11 cellular contexts compared by ENCODE assay signal in the genomic region with DNA sequence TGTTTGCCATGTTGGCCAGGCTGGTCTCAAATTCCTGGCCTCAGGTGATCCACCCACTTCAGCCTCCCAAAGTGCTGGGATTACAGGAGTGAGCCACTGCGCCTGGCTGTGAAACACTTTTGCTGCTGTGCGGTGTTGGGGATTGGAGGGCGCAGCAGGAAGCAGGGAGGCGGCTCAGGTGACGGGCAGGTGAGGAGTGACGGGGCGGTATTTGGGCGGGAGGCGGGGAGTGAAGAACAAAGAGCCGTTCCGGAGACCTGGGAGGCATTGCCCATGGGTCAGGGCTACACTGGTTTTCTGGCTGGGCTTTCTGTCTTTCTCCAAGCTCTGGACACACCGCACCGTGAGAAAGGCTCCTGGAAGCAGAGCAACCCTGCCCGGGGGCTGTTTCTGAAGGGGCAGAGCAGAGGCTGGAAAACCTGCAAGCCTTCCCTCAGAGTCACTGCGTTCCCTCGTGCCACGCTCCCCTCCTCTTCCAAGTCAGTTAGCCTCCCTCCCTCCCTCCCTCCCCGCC. TPM values are rescaled to one million over a fixed set of nuclear protein-coding genes. Genes with fewer than 3 reads are reported as not detected.
A peak's percentile ranks its signal among the peaks of the same experiment; 100 is the strongest.
DNase-seq lines count a peak whose midpoint lies in the region; ATAC-seq and TF ChIP-seq lines count a peak whose summit lies in the region.
"Had no signal": no experiment of that assay in that cellular context is flagged by ENCODE, and none has a peak within 500 bp of the region (broad histone marks: within the 10 kb centered on the region; RNA-seq: fewer than 3 reads in every experiment).

No MANE protein-coding gene starts in this region.

- H3K9ac ChIP-seq in parathyroid adenoma = no peak overlapping the region

- no peaks in the 10 kb centered on the region for H3K9me2 ChIP-seq in GM23338 (ENCODE audit: insufficient read depth)

- peak; percentile 76 for ATAC-seq in GM23338

- H3K4me2 ChIP-seq in GM23338 = peak overlapping the region; percentile 74
- H3K4me2 ChIP-seq in parathyroid adenoma (ENCODE audit: low read length) = peak overlapping the region; percentile 55

- no peaks in the 10 kb centered on the region for H3K9me3 ChIP-seq in parathyroid adenoma (ENCODE audit: control insufficient read depth, low read length)

- H3K36me3 Mint-ChIP-seq in GM23338 (ENCODE audit: low read depth) = no peaks in the 10 kb centered on the region

- H3K27ac ChIP-seq in GM23338 (ENCODE audit: low read depth) = peak overlapping the region; percentile 94
- no peak overlapping the region for H3K27ac ChIP-seq in parathyroid adenoma
- peak overlapping the region in 1 of 2 donors; percentile 45 for H3K27ac ChIP-seq in coronary artery
- H3K27ac ChIP-seq: cardiac muscle cell had no signal

- H3K27me3 ChIP-seq in GM23338 (ENCODE audit: insufficient read depth) (no peaks in the 10 kb centered on the region), parathyroid adenoma (ENCODE audit: control insufficient read depth, insufficient read depth, low read length) (no peaks in the 10 kb centered on the region)

- no peak for TF ChIP-seq CTCF in GM23338 (conservative IDR thresholded peaks at IDR 0.05; ENCODE audit: low read depth in 2 of 2)
- no peak for TF ChIP-seq CTCF in epithelial cell of esophagus (IDR thresholded peaks at IDR 0.05; ENCODE audit: insufficient read depth, low read depth, low read length, missing control alignments)
- TF ChIP-seq CTCF in parathyroid adenoma (IDR thresholded peaks at IDR 0.05) = no peak
- no peak for TF ChIP-seq CTCF in coronary artery (IDR thresholded peaks at IDR 0.05)

- H3K4me1 Mint-ChIP-seq in GM23338 = peaks cover 55% of the 10 kb centered on the region

- H3K36me3 ChIP-seq in GM23338 (ENCODE audit: insufficient read depth) (no peaks in the 10 kb centered on the region), parathyroid adenoma (ENCODE audit: control insufficient read depth, insufficient read depth, low read length) (no peaks in the 10 kb centered on the region)
- H3K36me3 ChIP-seq: cardiac muscle cell had no signal

- H4K20me1 ChIP-seq in GM23338 (replicated peaks; ENCODE audit: insufficient read depth) = no peaks in the 10 kb centered on the region

- H3K27me3 Mint-ChIP-seq in GM23338 (ENCODE audit: insufficient read depth, low read depth, poor library complexity) = peaks cover 46% of the 10 kb centered on the region

- peaks cover 40% of the 10 kb centered on the region for H3K4me1 ChIP-seq in GM23338 (ENCODE audit: insufficient read depth)
- H3K4me1 ChIP-seq in parathyroid adenoma = peaks cover 2% of the 10 kb centered on the region

- H3K27ac Mint-ChIP-seq in GM23338 = peak overlapping the region; percentile 99

- H3F3A ChIP-seq in GM23338 (replicated peaks; ENCODE audit: low read depth) = 0 out of 2 replicates have a peak, but pooled peaks cover 10% of the 10 kb centered on the region

- H3K79me2 ChIP-seq in GM23338 (replicated peaks; ENCODE audit: insufficient read depth) = no peaks in the 10 kb centered on the region
- H3K79me2 ChIP-seq in parathyroid adenoma = no peaks in the 10 kb centered on the region

- H2AFZ ChIP-seq in GM23338 = peak overlapping the region; percentile 1; the same call in 1 of the 2 replicates
- peak overlapping the region; percentile 68 for H2AFZ ChIP-seq in parathyroid adenoma

- H3K4me3 Mint-ChIP-seq in GM23338 = peak overlapping the region; percentile 65

- no peaks in the 10 kb centered on the region for H3K9me3 Mint-ChIP-seq in GM23338

- DNase-seq in GM23338 (ENCODE audit: low spot score) = peak; percentile 95
- peak; percentile 90 for DNase-seq in NCI-H2171 (lab: John Stamatoyannopoulos, UW)
- DNase-seq in epithelial cell of esophagus (ENCODE audit: low read depth) = peak; percentile 75
- no peak for DNase-seq in coronary artery (ENCODE audit: low spot score)
- DNase-seq in hepatic stellate cell (ENCODE audit: low spot score) = no peak
- no peak for DNase-seq in NCI-H524 (lab: John Stamatoyannopoulos, UW)
- DNase-seq in activated gamma-delta T cell (lab: John Stamatoyannopoulos, UW) = no peak
- DNase-seq: kidney, substantia nigra had no signal

- H3K4me3 ChIP-seq in GM23338 = peak overlapping the region; percentile 41; the same call in 1 of the 2 replicates
- H3K4me3 ChIP-seq in epithelial cell of esophagus (ENCODE audit: low read length) = peak overlapping the region; percentile 17
- H3K4me3 ChIP-seq in parathyroid adenoma (ENCODE audit: low read depth, low read length) = no peak overlapping the region
- no peak overlapping the region for H3K4me3 ChIP-seq in coronary artery
- H3K4me3 ChIP-seq: cardiac muscle cell had no signal

TF ChIP-seq in GM23338, 12 proteins besides CTCF, POLR2A, EP300 and RAD21:
- TF ChIP-seq POLR2AphosphoS5 (IDR thresholded peaks at IDR 0.05; ENCODE audit: low read depth) (peak; percentile 61), EZH2phosphoT487 (IDR thresholded peaks at IDR 0.05; ENCODE audit: unreplicated experiment) (no peak), CREB1 (CRISPR knock-in tag; IDR thresholded peaks at IDR 0.05; ENCODE audit: low read depth) (peak; percentile 48; the same call in 1 of the 2 replicates)
TF ChIP-seq in GM23338: peak in this region for 2.

RNA-seq across cellular contexts. Expression of a gene that starts 22.1 kb away (rescaled TPM):
- 6.0 and 8.3 TPM in 2 replicates for total RNA-seq in GM23338 (2014; rRNA removed; shearing (Covaris generic))
- polyA plus RNA-seq in GM23338 (2016; fragmentation: Nextera tagmentation; extraction: Ambion mirVana) = 2.1 and 2.6 TPM in 2 replicates

Comparison
In these comparisons a context has a peak if more than half of its experiments do, and no peak if none do; other contexts are left out.
1. DNase-seq: peak in GM23338 (single experiment), NCI-H2171 (single experiment) and epithelial cell of esophagus (single experiment); none in coronary artery (single experiment), hepatic stellate cell (single experiment), NCI-H524 (0 of 2) and activated gamma-delta T cell (single experiment).
2. H3K4me3 ChIP-seq: peak in GM23338 (single experiment) and epithelial cell of esophagus (single experiment); none in parathyroid adenoma (single experiment) and coronary artery (single experiment).